Comparison of ENCODE assay signal across 30 cellular contexts in genomic region chr7:12229046-12229445, GRCh38. TPM values are rescaled to one million over a fixed set of nuclear protein-coding genes. Genes with fewer than 3 reads are reported as not detected.
DNase-seq lines count a peak whose midpoint lies in the region; ATAC-seq, FAIRE-seq and TF ChIP-seq lines count a peak whose summit lies in the region.
"Had no signal": no experiment of that assay in that cellular context is flagged by ENCODE, and none has a peak within 500 bp of the region (broad histone marks: within the 10 kb centered on the region; RNA-seq: fewer than 3 reads in every experiment).

No MANE protein-coding gene starts in this region.

- no peak overlapping the region for H3K27ac ChIP-seq in small intestine (ENCODE audit: low read depth in 1 of 2, low read length in 1 of 2)
- no peak overlapping the region for H3K27ac ChIP-seq in heart left ventricle
- H3K27ac ChIP-seq: esophagus squamous epithelium, left ventricle myocardium inferior, prostate gland, SK-N-MC, tibial nerve had no signal

- peak; percentile 3 for DNase-seq in EL
- DNase-seq in astrocyte of the spinal cord (ENCODE audit: low read depth, low spot score): peak; percentile 29
- peak; percentile 27 for DNase-seq in fibroblast of pulmonary artery (ENCODE audit: low read depth)
- DNase-seq in small intestine: no peak
- no peak for DNase-seq in heart left ventricle
- DNase-seq in natural killer cell: no peak
- DNase-seq: activated CD4-positive, CD25-positive, alpha-beta regulatory T cell; activated CD8-positive, alpha-beta memory T cell treated with anti-CD3 and anti-CD28 coated beads, Interleukin-2, amount 10 ng/mL, durations not matched to agents 7 days and 5 days; activated gamma-delta T cell treated with Interleukin-2 at 50 U/mL for 16 hours; activated T-cell treated with anti-CD3 and anti-CD28 coated beads, Interleukin-2, amount 50 U/mL, for 4 hours; DMS79; esophagus squamous epithelium; GF-D8; GOT3; left ventricle myocardium inferior; midbrain; naive thymus-derived CD4-positive, alpha-beta T cell; NCI-H1092 treated with DMSO at 0.1 percent for 48 hours; NCI-H1694 treated with DMSO at 0.1 percent for 48 hours; NCI-H510A; OCI-M1; stimulated activated CD4-positive, alpha-beta T cell treated with anti-CD3 and anti-CD28 coated beads, Interleukin-15, amount 100 ng/mL, for 24 hours had no signal

- in situ Hi-C loops in astrocyte of the spinal cord (cut with HindIII; ENCODE audit: low sequenced_read_pairs): no loop called here

- H3K27ac Mint-ChIP-seq in natural killer cell: no peak overlapping the region
- H3K27ac Mint-ChIP-seq: activated CD8-positive, alpha-beta memory T cell treated with anti-CD3 and anti-CD28 coated beads, Interleukin-2, amount 10 ng/mL, durations not matched to agents 7 days and 5 days; naive thymus-derived CD4-positive, alpha-beta T cell; stimulated activated effector memory CD8-positive, alpha-beta T cell treated with anti-CD3 and anti-CD28 coated beads, Interleukin-12 subunit alpha, Interleukin-12 subunit beta, amount 100 ng/mL, for 72 hours had no signal

- H3K4me1 Mint-ChIP-seq in natural killer cell: peaks cover 13 to 19% of the 10 kb centered on the region in 2 donors

- FAIRE-seq in small intestine (lab: Jason Lieb, UNC): peak; percentile 79
- FAIRE-seq: GM19239, keratinocyte had no signal

- H3K4me1 ChIP-seq in small intestine (ENCODE audit: control insufficient read depth in 2 of 2, insufficient read depth in 1 of 2, low read depth in 1 of 2, low read length in 1 of 2): peaks cover 0 to 2% of the 10 kb centered on the region in 2 donors
- H3K4me1 ChIP-seq in heart left ventricle: peaks cover 0 to 5% (median 0%) of the 10 kb centered on the region in 12 donors
- H3K4me1 ChIP-seq: esophagus squamous epithelium, prostate gland, tibial nerve had no signal

- intact Hi-C loops in heart left ventricle (cut with DNase I) (no loop called here), natural killer cell (cut with micrococcal nuclease) (no loop called here)

- no peak for TF ChIP-seq CTCF in astrocyte of the spinal cord (IDR thresholded peaks at IDR 0.05; ENCODE audit: low read depth, low read length)
- TF ChIP-seq CTCF in fibroblast of pulmonary artery (IDR thresholded peaks at IDR 0.05; ENCODE audit: low read length, missing control alignments): no peak
- no peak for TF ChIP-seq CTCF in heart left ventricle (IDR thresholded peaks at IDR 0.05)
- TF ChIP-seq CTCF in natural killer cell (IDR thresholded peaks at IDR 0.05): no peak

- peaks cover 7% of the 10 kb centered on the region for H3K36me3 Mint-ChIP-seq in natural killer cell

- no peaks in the 10 kb centered on the region for H3K9me3 ChIP-seq in small intestine (ENCODE audit: control insufficient read depth, low read depth)
- H3K9me3 ChIP-seq in heart left ventricle: peaks cover 0 to 10% (median 0%) of the 10 kb centered on the region in 12 donors
- H3K9me3 ChIP-seq: esophagus squamous epithelium, prostate gland had no signal

- H3K36me3 ChIP-seq in small intestine (ENCODE audit: control insufficient read depth in 2 of 2, insufficient read depth in 2 of 2, low read length in 2 of 2) (peaks cover 2 to 3% of the 10 kb centered on the region in 2 donors), heart left ventricle (peaks cover 0 to 92% (median 36%) of the 10 kb centered on the region in 9 donors)
- H3K36me3 ChIP-seq: prostate gland had no signal

- H3K4me3 ChIP-seq in astrocyte of the spinal cord (ENCODE audit: low read depth, low read length) (no peak overlapping the region), fibroblast of pulmonary artery (replicated peaks; ENCODE audit: low read depth, low read length) (no peak overlapping the region), small intestine (ENCODE audit: low read depth in 1 of 2, low read length in 2 of 2) (no peak overlapping the region), heart left ventricle (no peak overlapping the region)
- H3K4me3 ChIP-seq: esophagus squamous epithelium, left ventricle myocardium inferior, prostate gland, SK-N-MC, tibial nerve had no signal

- H3K9me3 Mint-ChIP-seq in natural killer cell: no peaks in the 10 kb centered on the region
- H3K9me3 Mint-ChIP-seq: activated T-cell treated with anti-CD3 and anti-CD28 coated beads, Interleukin-2, amount 50 U/mL, for 4 hours; stimulated activated effector memory CD8-positive, alpha-beta T cell treated with anti-CD3 and anti-CD28 coated beads, Interleukin-12 subunit alpha, Interleukin-12 subunit beta, amount 100 ng/mL, for 72 hours had no signal

- H3K27me3 Mint-ChIP-seq in natural killer cell (ENCODE audit: low read depth in 2 of 2): no peaks in the 10 kb centered on the region
- H3K27me3 Mint-ChIP-seq: activated CD8-positive, alpha-beta memory T cell treated with anti-CD3 and anti-CD28 coated beads, Interleukin-2, amount 10 ng/mL, durations not matched to agents 7 days and 5 days; naive thymus-derived CD4-positive, alpha-beta T cell had no signal

- no peak overlapping the region for H3K4me3 Mint-ChIP-seq in natural killer cell
- H3K4me3 Mint-ChIP-seq: activated CD8-positive, alpha-beta memory T cell treated with anti-CD3 and anti-CD28 coated beads, Interleukin-2, amount 10 ng/mL, durations not matched to agents 7 days and 5 days; activated T-cell treated with anti-CD3 and anti-CD28 coated beads, Interleukin-2, amount 50 U/mL, for 4 hours; naive thymus-derived CD4-positive, alpha-beta T cell; stimulated activated effector memory CD8-positive, alpha-beta T cell treated with anti-CD3 and anti-CD28 coated beads, Interleukin-12 subunit alpha, Interleukin-12 subunit beta, amount 100 ng/mL, for 72 hours had no signal

- no peak for TF ChIP-seq POLR2A in heart left ventricle (IDR thresholded peaks at IDR 0.05)

- ATAC-seq in heart left ventricle: no peak
- ATAC-seq in HG02798 (IDR thresholded peaks at IDR 0.05; ENCODE audit: poor library complexity, unreplicated experiment): no peak
- ATAC-seq in natural killer cell: no peak
- ATAC-seq: activated CD8-positive, alpha-beta memory T cell treated with anti-CD3 and anti-CD28 coated beads, Interleukin-2, amount 10 ng/mL, durations not matched to agents 7 days and 5 days; activated T-cell treated with anti-CD3 and anti-CD28 coated beads, Interleukin-2, amount 50 U/mL, for 4 hours; naive thymus-derived CD4-positive, alpha-beta T cell; sciatic nerve; stimulated activated effector memory CD8-positive, alpha-beta T cell treated with anti-CD3 and anti-CD28 coated beads, Interleukin-12 subunit alpha, Interleukin-12 subunit beta, amount 100 ng/mL, for 72 hours had no signal

- no peaks in the 10 kb centered on the region for H3K27me3 ChIP-seq in small intestine (ENCODE audit: control insufficient read depth in 2 of 2, insufficient read depth in 2 of 2, low read length in 2 of 2)
- no peaks in the 10 kb centered on the region for H3K27me3 ChIP-seq in heart left ventricle
- H3K27me3 ChIP-seq: esophagus squamous epithelium, tibial nerve had no signal

RNA-seq across cellular contexts. Expression of gene TMEM106B, which starts 18.0 kb away (rescaled TPM):
- polyA plus RNA-seq in small intestine (10 to 100 TPM; 11.0 to 19.7 (median 11.1) TPM), heart left ventricle (10 to 100 TPM; 11.5 to 21.3 TPM)
- total RNA-seq in heart left ventricle (10 to 100 TPM; 35.4 to 54.1 (median 49.0) TPM), natural killer cell (10 to 100 TPM; 18.6 to 28.5 (median 20.4) TPM)

Comparison
In these comparisons a context has a peak if more than half of its experiments do, and no peak if none do; other contexts are left out.
1. DNase-seq: peak in EL (single experiment), astrocyte of the spinal cord (single experiment) and fibroblast of pulmonary artery (single experiment); none in small intestine (single experiment), heart left ventricle (0 of 5) and natural killer cell (single experiment).